In genomic region chr16:79561729-79562128, GRCh38 we compare ENCODE assay signal across 9 cellular contexts. TPM values are rescaled to one million over a fixed set of nuclear protein-coding genes. Genes with fewer than 3 reads are reported as not detected.
"Had no signal": no experiment of that assay in that cellular context is flagged by ENCODE, and none has a peak within 500 bp of the region (broad histone marks: within the 10 kb centered on the region; RNA-seq: fewer than 3 reads in every experiment).

No MANE protein-coding gene starts in this region.

- ATAC-seq: GM12878 had no signal

- DNase-seq: GDM1, GF-D8 had no signal

- FAIRE-seq: G401.6, GM12878, GM12891, GM12892, GM18507, GM19239 had no signal

- H3K4me3 ChIP-seq: GM12878 had no signal

RNA-seq across cellular contexts. Expression of gene MAF, which starts 38.8 kb away (rescaled TPM):
- total RNA-seq: G401 had no signal
